Comparison of ENCODE assay signal across 8 cellular contexts in genomic region chr16:78045865-78046581, GRCh38. TPM values are rescaled to one million over a fixed set of nuclear protein-coding genes. Genes with fewer than 3 reads are reported as not detected.
A peak's percentile ranks its signal among the peaks of the same experiment; 100 is the strongest.
DNase-seq lines count a peak whose midpoint lies in the region; ATAC-seq and TF ChIP-seq lines count a peak whose summit lies in the region.

No MANE protein-coding gene starts in this region.

- H3K4me1 ChIP-seq in cardiac muscle cell (ENCODE audit: low read depth), result no peaks in the 10 kb centered on the region

- no peaks in the 10 kb centered on the region for H3K36me3 ChIP-seq in cardiac muscle cell

- H3K27me3 Mint-ChIP-seq in activated T-cell treated with anti-CD3 and anti-CD28 coated beads, Interleukin-2, amount 50 U/mL, for 72 hours (ENCODE audit: low read depth), result peaks cover 23% of the 10 kb centered on the region

- POLR2A ChIA-PET in AG04450 (lab: Yijun Ruan, JAX), result no interaction called here

- intact Hi-C loops in posterior vena cava (cut with DNase I), result no loop called here

- no peak overlapping the region for H3K4me3 Mint-ChIP-seq in activated T-cell treated with anti-CD3 and anti-CD28 coated beads, Interleukin-2, amount 50 U/mL, for 72 hours

- no peaks in the 10 kb centered on the region for H3K4me1 Mint-ChIP-seq in activated T-cell treated with anti-CD3 and anti-CD28 coated beads, Interleukin-2, amount 50 U/mL, for 72 hours (ENCODE audit: low read depth)

- H3K9me3 Mint-ChIP-seq in activated T-cell treated with anti-CD3 and anti-CD28 coated beads, Interleukin-2, amount 50 U/mL, for 72 hours, result no peaks in the 10 kb centered on the region

- no peak for TF ChIP-seq CTCF in AG04450 (IDR thresholded peaks at IDR 0.05; ENCODE audit: low read depth, low read length)
- TF ChIP-seq CTCF in cardiac muscle cell (IDR thresholded peaks at IDR 0.05; ENCODE audit: low read depth, low read length), result no peak

- no peaks in the 10 kb centered on the region for H3K36me3 Mint-ChIP-seq in activated T-cell treated with anti-CD3 and anti-CD28 coated beads, Interleukin-2, amount 50 U/mL, for 72 hours (ENCODE audit: insufficient read depth in 2 of 2)

- ATAC-seq in HG03521 (IDR thresholded peaks at IDR 0.05; ENCODE audit: unreplicated experiment) (peak; percentile 74), GM18505 (IDR thresholded peaks at IDR 0.05; ENCODE audit: unreplicated experiment) (no peak), GM19397 (IDR thresholded peaks at IDR 0.05; ENCODE audit: unreplicated experiment) (no peak)
- ATAC-seq in activated T-cell treated with anti-CD3 and anti-CD28 coated beads, Interleukin-2, amount 50 U/mL, for 72 hours (replicated peaks in 1 of 2), result peak; percentile 32 to 43

- CTCF ChIA-PET in AG04450 (lab: Charles Lee), result interaction anchor here (0.8 kb wide), 1 partner anchor 54 kb away, joined by 3 read pairs; the partner anchor contains the start of gene WWOX

- no peak overlapping the region for H3K27ac Mint-ChIP-seq in activated T-cell treated with anti-CD3 and anti-CD28 coated beads, Interleukin-2, amount 50 U/mL, for 72 hours

- DNase-seq in AG04450 (ENCODE audit: low read depth, low spot score) (peak; percentile 4), cardiac muscle cell (ENCODE audit: low read depth in 1 of 2, low spot score in 1 of 2) (peak; percentile 68 to 94), posterior vena cava (ENCODE audit: low spot score) (peak; percentile 82), SHP77 treated with DMSO at 0.1 percent for 48 hours (lab: John Stamatoyannopoulos, UW) (no peak)
- peak; percentile 43 to 48 for DNase-seq in activated T-cell treated with anti-CD3 and anti-CD28 coated beads, Interleukin-2, amount 50 U/mL, for 72 hours

- H3K4me3 ChIP-seq in AG04450 (ENCODE audit: low read depth, low read length) (no peak overlapping the region), cardiac muscle cell (no peak overlapping the region)

- H3K9me3 ChIP-seq in AG04450 (ENCODE audit: control insufficient read depth, insufficient read depth, low read length), result peaks cover 8% of the 10 kb centered on the region; the same call in 1 of the 2 replicates
- H3K9me3 ChIP-seq in cardiac muscle cell (ENCODE audit: low read depth), result no peaks in the 10 kb centered on the region

- no peak for TF ChIP-seq POLR2A in GM18505 (IDR thresholded peaks at IDR 0.05; ENCODE audit: borderline replicate concordance, extremely low read depth, insufficient read depth, insufficient read length)

- H3K27me3 ChIP-seq in AG04450 (ENCODE audit: control insufficient read depth, insufficient read depth, low read length) (no peaks in the 10 kb centered on the region), cardiac muscle cell (peaks cover 44% of the 10 kb centered on the region)

- no peak overlapping the region for H3K27ac ChIP-seq in AG04450 (ENCODE audit: low read depth, low read length)
- H3K27ac ChIP-seq in cardiac muscle cell, result no peak overlapping the region

RNA-seq across cellular contexts. Expression of gene CLEC3A, which starts 23.7 kb away (rescaled TPM):
- polyA plus RNA-seq in AG04450 (2011; rRNA removed) (not detected in 2 replicates), cardiac muscle cell (not detected in 2 replicates)
- polyA minus RNA-seq in AG04450 (2011; rRNA and poly(A)+ RNA removed), result not detected in 2 replicates
- total RNA-seq in activated T-cell treated with anti-CD3 and anti-CD28 coated beads, Interleukin-2, amount 50 U/mL, for 72 hours, result not detected
- total RNA-seq in cardiac muscle cell (not detected in 2 replicates), posterior vena cava (not detected)

RNA-seq across cellular contexts. Expression of gene WWOX, which starts 53.4 kb away (rescaled TPM):
- 2.1 TPM in 2 replicates for polyA plus RNA-seq in AG04450 (2011; rRNA removed)
- polyA minus RNA-seq in AG04450 (2011; rRNA and poly(A)+ RNA removed), result 1.3 and 2.5 TPM in 2 replicates
- 10 to 100 TPM; 21.2 to 21.5 TPM for total RNA-seq in activated T-cell treated with anti-CD3 and anti-CD28 coated beads, Interleukin-2, amount 50 U/mL, for 72 hours
- 57.2 and 123 TPM in 2 replicates for total RNA-seq in cardiac muscle cell
- 22.1 and 28.9 TPM in 2 replicates for polyA plus RNA-seq in cardiac muscle cell
- 10 to 100 TPM; 12.5 to 16.9 TPM for total RNA-seq in posterior vena cava

Comparison
In these comparisons a context has a peak if more than half of its experiments do, and no peak if none do; other contexts are left out.
1. ATAC-seq: peak in HG03521 (single experiment) and activated T-cell treated with anti-CD3 and anti-CD28 coated beads, Interleukin-2, amount 50 U/mL, for 72 hours (2 of 2); none in GM18505 (single experiment) and GM19397 (single experiment).